In the genomic region with DNA sequence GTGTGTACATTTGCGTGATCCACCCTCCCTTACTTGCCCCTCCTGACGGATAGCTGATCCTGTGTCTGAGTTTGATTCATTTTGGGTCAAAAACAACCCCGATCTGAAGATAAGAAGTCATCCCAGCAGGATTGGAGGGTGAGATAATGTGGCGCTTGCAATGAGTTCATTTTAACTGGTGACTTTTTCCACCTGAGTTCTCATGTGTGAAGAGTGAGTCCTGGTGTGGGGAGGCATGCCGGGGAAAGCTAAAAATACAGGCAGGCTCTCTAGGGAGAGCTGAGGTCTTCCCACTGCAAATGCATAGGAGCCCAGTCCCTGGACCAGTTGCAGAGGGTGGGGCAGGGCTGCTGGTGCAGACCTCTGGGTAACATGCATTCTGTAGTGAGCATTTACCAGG, we compare ENCODE assay signal across 27 cellular contexts. TPM values are rescaled to one million over a fixed set of nuclear protein-coding genes. Genes with fewer than 3 reads are reported as not detected.
"Had no signal": no experiment of that assay in that cellular context is flagged by ENCODE, and none has a peak within 500 bp of the region (broad histone marks: within the 10 kb centered on the region; RNA-seq: fewer than 3 reads in every experiment).

No MANE protein-coding gene starts in this region.

- H3K4me3 Mint-ChIP-seq: activated CD8-positive, alpha-beta T cell treated with anti-CD3 and anti-CD28 coated beads, Interleukin-2, amount 10 ng/mL, durations not matched to agents 7 days and 5 days; activated naive CD4-positive, alpha-beta T cell treated with anti-CD3 and anti-CD28 coated beads, Interleukin-2, amount 50 U/mL, for 24 hours; activated T-helper 1 cell treated with anti-CD3 and anti-CD28 coated beads, Interleukin-12 subunit alpha, Interleukin-12 subunit beta, Interleukin-2, Interleukin-4 antibody, amounts not matched to agents 30 ng/mL and 10 ng/mL and 1 ng/mL, durations not matched to agents 14 hours and 24 hours and 36 hours; effector memory CD8-positive, alpha-beta T cell; mesothelial cell of epicardium; naive thymus-derived CD8-positive, alpha-beta T cell; T-helper 2 cell treated with Interferon-gamma antibody and Interleukin-4, amounts not matched to agents 5 μg/mL and 100 μg/mL, for 36 hours had no signal

- H3K9me3 Mint-ChIP-seq: activated naive CD4-positive, alpha-beta T cell treated with anti-CD3 and anti-CD28 coated beads, Interleukin-2, amount 50 U/mL, for 24 hours; activated T-helper 1 cell treated with anti-CD3 and anti-CD28 coated beads, Interleukin-12 subunit alpha, Interleukin-12 subunit beta, Interleukin-2, Interleukin-4 antibody, amounts not matched to agents 30 ng/mL and 10 ng/mL and 1 ng/mL, durations not matched to agents 14 hours and 24 hours and 36 hours; effector memory CD8-positive, alpha-beta T cell; naive thymus-derived CD8-positive, alpha-beta T cell; T-helper 2 cell treated with Interferon-gamma antibody and Interleukin-4, amounts not matched to agents 5 μg/mL and 100 μg/mL, for 36 hours had no signal

- H3K4me1 Mint-ChIP-seq: activated naive CD4-positive, alpha-beta T cell treated with anti-CD3 and anti-CD28 coated beads, Interleukin-2, amount 50 U/mL, for 24 hours; mesothelial cell of epicardium had no signal

- H3K27ac Mint-ChIP-seq: activated CD8-positive, alpha-beta T cell treated with anti-CD3 and anti-CD28 coated beads, Interleukin-2, amount 10 ng/mL, durations not matched to agents 7 days and 5 days; activated naive CD4-positive, alpha-beta T cell treated with anti-CD3 and anti-CD28 coated beads, Interleukin-2, amount 50 U/mL, for 24 hours; activated T-helper 1 cell treated with anti-CD3 and anti-CD28 coated beads, Interleukin-12 subunit alpha, Interleukin-12 subunit beta, Interleukin-2, Interleukin-4 antibody, amounts not matched to agents 30 ng/mL and 10 ng/mL and 1 ng/mL, durations not matched to agents 14 hours and 24 hours and 36 hours; effector memory CD8-positive, alpha-beta T cell; mesothelial cell of epicardium; naive thymus-derived CD8-positive, alpha-beta T cell; progenitor cell of endocrine pancreas; T-helper 2 cell treated with Interferon-gamma antibody and Interleukin-4, amounts not matched to agents 5 μg/mL and 100 μg/mL, for 36 hours had no signal

- H3K27ac ChIP-seq: ascending aorta, brain microvascular endothelial cell, gastroesophageal sphincter, heart right ventricle, right atrium auricular region, thoracic aorta, VCaP had no signal

- H3K36me3 Mint-ChIP-seq: activated naive CD4-positive, alpha-beta T cell treated with anti-CD3 and anti-CD28 coated beads, Interleukin-2, amount 50 U/mL, for 24 hours; mesothelial cell of epicardium; naive thymus-derived CD8-positive, alpha-beta T cell had no signal

- H3K27me3 ChIP-seq: ascending aorta, dorsolateral prefrontal cortex, right atrium auricular region had no signal

- H3K4me3 ChIP-seq: ascending aorta, dorsolateral prefrontal cortex, gastroesophageal sphincter, heart right ventricle, right atrium auricular region, thoracic aorta had no signal

- H3K36me3 ChIP-seq: ascending aorta, brain microvascular endothelial cell, gastroesophageal sphincter, heart right ventricle, right atrium auricular region, thoracic aorta had no signal

- H3K4me1 ChIP-seq: ascending aorta, gastroesophageal sphincter, right atrium auricular region had no signal

- ATAC-seq: activated CD8-positive, alpha-beta T cell treated with anti-CD3 and anti-CD28 coated beads, Interleukin-2, amount 10 ng/mL, durations not matched to agents 7 days and 5 days; effector memory CD8-positive, alpha-beta T cell; gastroesophageal sphincter; heart right ventricle; left ventricle myocardium superior; naive thymus-derived CD8-positive, alpha-beta T cell had no signal

- FAIRE-seq: colon, keratinocyte had no signal

- H3K9me3 ChIP-seq: ascending aorta, gastroesophageal sphincter, heart right ventricle, right atrium auricular region, thoracic aorta had no signal

- DNase-seq: activated CD4-positive, alpha-beta T cell treated with anti-CD3 and anti-CD28 coated beads, Interleukin-2, amount 50 U/mL, for 1 hour; activated CD4-positive, CD25-positive, alpha-beta regulatory T cell treated with anti-CD3 and anti-CD28 coated beads, Interleukin-2, amount 50 U/mL, for 72 hours; activated CD8-positive, alpha-beta T cell treated with anti-CD3 and anti-CD28 coated beads, Interleukin-2, amount 10 ng/mL, durations not matched to agents 7 days and 5 days; activated gamma-delta T cell treated with Interleukin-2 at 50 U/mL for 16 hours; brain microvascular endothelial cell; central memory CD4-positive, alpha-beta T cell; dorsolateral prefrontal cortex; effector memory CD8-positive, alpha-beta T cell; heart right ventricle; left ventricle myocardium superior; mammary epithelial cell; naive thymus-derived CD8-positive, alpha-beta T cell; stimulated activated CD4-positive, alpha-beta T cell treated with anti-CD3 and anti-CD28 coated beads, Interleukin-4, amount 100 ng/mL, for 24 hours; stimulated activated naive CD4-positive, alpha-beta T cell treated with Interleukin-2 at 50 U/mL for 16 hours had no signal

RNA-seq across cellular contexts. Expression of gene ELF5, which starts 35.7 kb away (rescaled TPM):
- total RNA-seq: activated CD8-positive, alpha-beta T cell treated with anti-CD3 and anti-CD28 coated beads, Interleukin-2, amount 10 ng/mL, durations not matched to agents 7 days and 5 days; activated T-helper 1 cell treated with anti-CD3 and anti-CD28 coated beads, Interleukin-12 subunit alpha, Interleukin-12 subunit beta, Interleukin-2, Interleukin-4 antibody, amounts not matched to agents 30 ng/mL and 10 ng/mL and 1 ng/mL, durations not matched to agents 14 hours and 24 hours and 36 hours; ascending aorta; heart right ventricle; left ventricle myocardium superior; naive thymus-derived CD8-positive, alpha-beta T cell; osteocyte; right atrium auricular region; thoracic aorta had no signal
- polyA plus RNA-seq: heart right ventricle; keratinocyte; mammary epithelial cell; naive thymus-derived CD8-positive, alpha-beta T cell had no signal
